Comparison of ENCODE assay signal across 12 cellular contexts in genomic region chr15:31330111-31330785, GRCh38. TPM values are rescaled to one million over a fixed set of nuclear protein-coding genes. Genes with fewer than 3 reads are reported as not detected.
DNase-seq lines count a peak whose midpoint lies in the region; ATAC-seq and TF ChIP-seq lines count a peak whose summit lies in the region.
"Had no signal": no experiment of that assay in that cellular context is flagged by ENCODE, and none has a peak within 500 bp of the region (broad histone marks: within the 10 kb centered on the region; RNA-seq: fewer than 3 reads in every experiment).

No MANE protein-coding gene starts in this region.

- peak overlapping the region; percentile 90 to 99 for H3K27ac ChIP-seq in ascending aorta
- H3K27ac ChIP-seq in muscle layer of duodenum (ENCODE audit: low read length): no peak overlapping the region
- H3K27ac ChIP-seq in thyroid gland: peak overlapping the region; percentile 95 to 100 (median 100)
- H3K27ac ChIP-seq: SK-N-MC had no signal

- no peak for TF ChIP-seq CTCF in ascending aorta (IDR thresholded peaks at IDR 0.05)
- no peak for TF ChIP-seq CTCF in thyroid gland (IDR thresholded peaks at IDR 0.05)

- CTCF ChIA-PET in activated naive CD4-positive, alpha-beta T cell treated with anti-CD3 and anti-CD28 coated beads for 36 hours (lab: Charles Lee): interaction anchor here (0.7 to 2.5 kb wide), 7 partner anchors 16 to 158 kb away, joined by 3 to 7 read pairs (median 3); no protein-coding TSS in a partner anchor

- H3K27ac Mint-ChIP-seq in activated naive CD4-positive, alpha-beta T cell treated with anti-CD3 and anti-CD28 coated beads for 36 hours: peak overlapping the region; percentile 89

- ATAC-seq in HG02571 (IDR thresholded peaks at IDR 0.05; ENCODE audit: unreplicated experiment) (no peak), GM19035 (IDR thresholded peaks at IDR 0.05; ENCODE audit: unreplicated experiment) (no peak)
- no peak for ATAC-seq in activated CD4-positive, CD25-positive, alpha-beta regulatory T cell treated with anti-CD3 and anti-CD28 coated beads, Interleukin-2, amount 50 U/mL, for 24 hours

- H3K9me3 ChIP-seq in ascending aorta (no peaks in the 10 kb centered on the region), muscle layer of duodenum (ENCODE audit: control insufficient read depth in 1 of 2, low read length in 2 of 2) (no peaks in the 10 kb centered on the region), thyroid gland (no peaks in the 10 kb centered on the region)

- no peaks in the 10 kb centered on the region for H3K27me3 Mint-ChIP-seq in activated naive CD4-positive, alpha-beta T cell treated with anti-CD3 and anti-CD28 coated beads for 36 hours (ENCODE audit: low read depth)

- H3K27me3 ChIP-seq in ascending aorta (no peaks in the 10 kb centered on the region), muscle layer of duodenum (ENCODE audit: low read depth, low read length) (no peaks in the 10 kb centered on the region), thyroid gland (no peaks in the 10 kb centered on the region)

- intact Hi-C loops in activated naive CD4-positive, alpha-beta T cell treated with anti-CD3 and anti-CD28 coated beads for 36 hours (cut with micrococcal nuclease): no loop called here
- intact Hi-C loops in ascending aorta (cut with DNase I) (loop anchor here (1.0 kb wide), 1 partner anchor 35 kb away; no protein-coding TSS in a partner anchor), thyroid gland (cut with DNase I) (loop anchor here (5.0 kb wide), 1 partner anchor 62 kb away; no protein-coding TSS in a partner anchor)

- peak overlapping the region; percentile 86 for H3K4me3 Mint-ChIP-seq in activated naive CD4-positive, alpha-beta T cell treated with anti-CD3 and anti-CD28 coated beads for 36 hours

- no peaks in the 10 kb centered on the region for H3K9me3 Mint-ChIP-seq in activated naive CD4-positive, alpha-beta T cell treated with anti-CD3 and anti-CD28 coated beads for 36 hours

- H3K4me1 ChIP-seq in ascending aorta: peaks cover 5 to 40% of the 10 kb centered on the region in 2 donors
- H3K4me1 ChIP-seq in muscle layer of duodenum (ENCODE audit: control insufficient read depth in 1 of 2, insufficient read depth in 2 of 2, low read length in 2 of 2): peaks cover 22 to 43% of the 10 kb centered on the region in 2 donors
- H3K4me1 ChIP-seq in thyroid gland: peaks cover 63% of the 10 kb centered on the region in 2 donors

- H3K4me3 ChIP-seq in ascending aorta (peak overlapping the region in 1 of 2 donors; percentile 74), muscle layer of duodenum (ENCODE audit: low read depth in 1 of 2, low read length in 2 of 2) (peak overlapping the region; percentile 7 to 85), thyroid gland (replicated peaks in 1 of 3) (peak overlapping the region in 1 of 3 donors; percentile 79)

- no peaks in the 10 kb centered on the region for H3K36me3 ChIP-seq in ascending aorta
- peaks cover 0 to 2% of the 10 kb centered on the region in 2 donors for H3K36me3 ChIP-seq in muscle layer of duodenum (ENCODE audit: control insufficient read depth in 1 of 2, insufficient read depth in 2 of 2, low read length in 2 of 2)
- H3K36me3 ChIP-seq in thyroid gland: no peaks in the 10 kb centered on the region

- H3K36me3 Mint-ChIP-seq in activated naive CD4-positive, alpha-beta T cell treated with anti-CD3 and anti-CD28 coated beads for 36 hours (ENCODE audit: low read depth): peaks cover 12% of the 10 kb centered on the region

- DNase-seq in activated naive CD4-positive, alpha-beta T cell treated with anti-CD3 and anti-CD28 coated beads for 36 hours: peak; percentile 26
- no peak for DNase-seq in activated naive CD4-positive, alpha-beta T cell treated with Interleukin-2 at 50 U/mL for 16 hours
- DNase-seq in ascending aorta (ENCODE audit: low spot score in 2 of 2) (no peak), thyroid gland (no peak)
- DNase-seq: AML-193; NCI-H1417 treated with DMSO at 0.1 percent for 48 hours; stimulated activated CD4-positive, alpha-beta T cell treated with anti-CD3 and anti-CD28 coated beads, Interleukin-15, amount 100 ng/mL, for 24 hours had no signal

- WGBS in thyroid gland, 2 donors: 55 to 65% methylated on average over 9 to 10 of the region's 10 CpGs

- TF ChIP-seq POLR2A in thyroid gland (IDR thresholded peaks at IDR 0.05): no peak

- peaks cover 59% of the 10 kb centered on the region for H3K4me1 Mint-ChIP-seq in activated naive CD4-positive, alpha-beta T cell treated with anti-CD3 and anti-CD28 coated beads for 36 hours (ENCODE audit: low read depth)

RNA-seq across cellular contexts. Expression of gene KLF13, which starts 3.6 kb away (rescaled TPM):
- total RNA-seq in activated naive CD4-positive, alpha-beta T cell treated with anti-CD3 and anti-CD28 coated beads for 36 hours: 100 to 1,000 TPM; 115 to 121 TPM
- 235 TPM for total RNA-seq in ascending aorta
- total RNA-seq in thyroid gland: 100 to 1,000 TPM in 2 of 4 donors, 10 to 100 TPM in 2; 84.0 to 117 (median 97.6) TPM
